1 cellular context compared by ENCODE assay signal in the genomic region with DNA sequence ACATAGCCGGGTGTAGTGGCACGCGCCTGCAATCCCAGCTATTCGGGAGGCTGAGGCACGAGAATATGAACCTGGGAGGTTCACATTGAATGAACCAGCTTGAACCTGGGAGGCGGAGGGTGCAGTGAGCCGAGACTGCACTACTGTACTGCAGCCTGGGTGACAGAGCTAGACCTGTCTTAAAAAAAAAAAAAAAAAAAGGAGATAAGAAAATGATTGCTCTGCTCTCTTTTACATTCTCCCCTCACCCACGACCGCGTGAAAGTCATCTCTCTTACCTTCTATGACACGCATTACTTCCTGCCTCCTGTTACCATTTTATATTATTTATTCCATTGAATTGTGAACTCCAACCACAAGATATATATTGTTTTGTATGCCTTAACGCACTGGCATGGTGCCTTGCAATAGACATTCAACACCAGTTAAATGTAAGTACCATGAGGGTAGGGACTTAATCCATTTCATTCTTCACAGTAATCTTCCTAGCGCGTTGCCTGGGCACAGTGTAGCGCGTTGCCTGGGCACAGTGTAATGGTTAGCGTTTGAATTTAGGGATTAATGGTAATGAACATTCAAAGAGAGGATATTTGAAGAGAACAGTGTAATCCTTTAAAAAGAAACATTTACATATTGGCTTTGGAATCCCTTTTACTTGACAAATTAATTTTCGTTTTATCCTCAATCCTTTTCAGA.
TF ChIP-seq lines count a peak whose summit lies in the region.

No MANE protein-coding gene starts in this region.

TF ChIP-seq in GM12878, 131 proteins besides CTCF, POLR2A, EP300 and RAD21 (continued from another document):
- TF ChIP-seq ZBTB33 (IDR thresholded peaks at IDR 0.05) (peak; percentile 86; the same call in 1 of the 2 replicates), BHLHE40 (IDR thresholded peaks at IDR 0.05; ENCODE audit: borderline replicate concordance in 1 of 2, low read depth in 2 of 2, low read length in 1 of 2) (no peak), JUND (IDR thresholded peaks at IDR 0.05; ENCODE audit: low read depth, low read length) (no peak), LARP7 (IDR thresholded peaks at IDR 0.05) (no peak), PAX5 (IDR thresholded peaks at IDR 0.05; ENCODE audit: borderline replicate concordance, low read depth, low read length) (0 out of 2 replicates have a peak, but pooled peaks have one; percentile 13), NFIC (IDR thresholded peaks at IDR 0.05; ENCODE audit: low read depth, low read length) (no peak), CHD4 (IDR thresholded peaks at IDR 0.05) (no peak), MEF2B (IDR thresholded peaks at IDR 0.05; ENCODE audit: partially characterized antibody, poor library complexity, severe bottlenecking) (no peak), RFX5 (IDR thresholded peaks at IDR 0.05; ENCODE audit: low read depth, low read length) (no peak), POLR2AphosphoS5 (IDR thresholded peaks at IDR 0.05; ENCODE audit: low read length) (peak; percentile 33; the same call in 1 of the 2 replicates), WRNIP1 (IDR thresholded peaks at IDR 0.05; ENCODE audit: borderline replicate concordance, low read depth, low read length) (0 out of 2 replicates have a peak, but pooled peaks have one; percentile 39), ZNF384 (IDR thresholded peaks at IDR 0.05; ENCODE audit: borderline replicate concordance, low read depth, low read length) (peak; percentile 65)
